2 cellular contexts compared by ENCODE assay signal in genomic region chr1:234322979-234323378, GRCh38.
A peak's percentile ranks its signal among the peaks of the same experiment; 100 is the strongest.
TF ChIP-seq lines count a peak whose summit lies in the region.

No MANE protein-coding gene starts in this region.

TF ChIP-seq in HEK293, 187 proteins besides CTCF, POLR2A, EP300 and RAD21 (continued from another document):
- 0 out of 2 replicates have a peak, but pooled peaks have one; percentile 32 for TF ChIP-seq ZNF513 (tag by site-specific recombination; IDR thresholded peaks at IDR 0.05)
- TF ChIP-seq INSM2 (tag by site-specific recombination; IDR thresholded peaks at IDR 0.05), result no peak
- TF ChIP-seq ZNF37A (tag by site-specific recombination; IDR thresholded peaks at IDR 0.05), result no peak
- peak; percentile 19; the same call in 1 of the 2 replicates for TF ChIP-seq ZNF341 (tag by site-specific recombination; IDR thresholded peaks at IDR 0.05; ENCODE audit: low read depth)

TF ChIP-seq in K562, 482 proteins besides CTCF, POLR2A, EP300 and RAD21 (continued from another document):
- TF ChIP-seq ELF4 (CRISPR knock-in tag; IDR thresholded peaks at IDR 0.05), result no peak
- 0 out of 2 replicates have a peak, but pooled peaks have one; percentile 28 for TF ChIP-seq E2F3 (CRISPR knock-in tag; IDR thresholded peaks at IDR 0.05)
- 0 out of 2 replicates have a peak, but pooled peaks have one; percentile 19 for TF ChIP-seq PREB (CRISPR knock-in tag; IDR thresholded peaks at IDR 0.05)
- TF ChIP-seq ZNF197 (CRISPR knock-in tag; IDR thresholded peaks at IDR 0.05; ENCODE audit: low read depth), result 0 out of 2 replicates have a peak, but pooled peaks have one; percentile 35
- TF ChIP-seq TFAP4 (CRISPR knock-in tag; IDR thresholded peaks at IDR 0.05; ENCODE audit: borderline replicate concordance), result peak; percentile 37; the same call in 1 of the 2 replicates
- no peak for TF ChIP-seq NUFIP1 (IDR thresholded peaks at IDR 0.05; ENCODE audit: partially characterized antibody)
- 0 out of 2 replicates have a peak, but pooled peaks have one; percentile 30 for TF ChIP-seq ZBTB1 (CRISPR knock-in tag; IDR thresholded peaks at IDR 0.05; ENCODE audit: borderline replicate concordance, low read depth)
- no peak for TF ChIP-seq KDM2B (CRISPR knock-in tag; IDR thresholded peaks at IDR 0.05)
- TF ChIP-seq, protein P1, sequence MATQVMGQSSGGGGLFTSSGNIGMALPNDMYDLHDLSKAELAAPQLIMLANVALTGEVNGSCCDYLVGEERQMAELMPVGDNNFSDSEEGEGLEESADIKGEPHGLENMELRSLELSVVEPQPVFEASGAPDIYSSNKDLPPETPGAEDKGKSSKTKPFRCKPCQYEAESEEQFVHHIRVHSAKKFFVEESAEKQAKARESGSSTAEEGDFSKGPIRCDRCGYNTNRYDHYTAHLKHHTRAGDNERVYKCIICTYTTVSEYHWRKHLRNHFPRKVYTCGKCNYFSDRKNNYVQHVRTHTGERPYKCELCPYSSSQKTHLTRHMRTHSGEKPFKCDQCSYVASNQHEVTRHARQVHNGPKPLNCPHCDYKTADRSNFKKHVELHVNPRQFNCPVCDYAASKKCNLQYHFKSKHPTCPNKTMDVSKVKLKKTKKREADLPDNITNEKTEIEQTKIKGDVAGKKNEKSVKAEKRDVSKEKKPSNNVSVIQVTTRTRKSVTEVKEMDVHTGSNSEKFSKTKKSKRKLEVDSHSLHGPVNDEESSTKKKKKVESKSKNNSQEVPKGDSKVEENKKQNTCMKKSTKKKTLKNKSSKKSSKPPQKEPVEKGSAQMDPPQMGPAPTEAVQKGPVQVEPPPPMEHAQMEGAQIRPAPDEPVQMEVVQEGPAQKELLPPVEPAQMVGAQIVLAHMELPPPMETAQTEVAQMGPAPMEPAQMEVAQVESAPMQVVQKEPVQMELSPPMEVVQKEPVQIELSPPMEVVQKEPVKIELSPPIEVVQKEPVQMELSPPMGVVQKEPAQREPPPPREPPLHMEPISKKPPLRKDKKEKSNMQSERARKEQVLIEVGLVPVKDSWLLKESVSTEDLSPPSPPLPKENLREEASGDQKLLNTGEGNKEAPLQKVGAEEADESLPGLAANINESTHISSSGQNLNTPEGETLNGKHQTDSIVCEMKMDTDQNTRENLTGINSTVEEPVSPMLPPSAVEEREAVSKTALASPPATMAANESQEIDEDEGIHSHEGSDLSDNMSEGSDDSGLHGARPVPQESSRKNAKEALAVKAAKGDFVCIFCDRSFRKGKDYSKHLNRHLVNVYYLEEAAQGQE (CRISPR knock-in tag; IDR thresholded peaks at IDR 0.05; ENCODE audit: low read depth), result peak; percentile 63; the same call in 1 of the 2 replicates
- TF ChIP-seq SP2 (IDR thresholded peaks at IDR 0.05; ENCODE audit: extremely low read depth, low read depth, low read length, poor library complexity, severe bottlenecking), result peak; percentile 10
- TF ChIP-seq STAG1 (CRISPR knock-in tag; IDR thresholded peaks at IDR 0.05; ENCODE audit: borderline replicate concordance), result peak; percentile 63; the same call in 1 of the 2 replicates
- no peak for TF ChIP-seq NR2C1 (IDR thresholded peaks at IDR 0.05)
- no peak for TF ChIP-seq NR2C1 (tag; IDR thresholded peaks at IDR 0.05)
